In the genomic region with DNA sequence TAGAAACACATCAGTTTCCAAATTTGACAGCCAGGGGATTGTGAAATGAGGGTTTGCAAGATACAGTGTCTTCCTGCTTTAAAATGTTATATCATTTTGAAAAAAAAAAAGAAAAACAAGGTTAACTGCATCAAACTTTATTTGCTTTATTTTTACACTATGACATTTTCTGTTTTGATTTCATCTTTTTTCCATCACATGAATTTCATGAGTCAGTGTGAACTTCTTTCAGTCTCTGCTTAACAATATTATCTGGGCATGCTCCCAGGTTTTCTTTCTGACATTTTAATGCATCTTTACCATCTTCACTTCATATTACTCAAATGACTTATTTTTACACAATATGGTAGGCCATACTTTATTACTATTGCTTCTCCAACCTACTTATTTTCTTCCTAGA, we compare ENCODE assay signal across 8 cellular contexts. TPM values are rescaled to one million over a fixed set of nuclear protein-coding genes. Genes with fewer than 3 reads are reported as not detected.
DNase-seq lines count a peak whose midpoint lies in the region; ATAC-seq and TF ChIP-seq lines count a peak whose summit lies in the region.

No MANE protein-coding gene starts in this region.

- H3K9ac ChIP-seq in Loucy (ENCODE audit: low read depth, low read length, poor library complexity, severe bottlenecking) = peak overlapping the region; percentile 90

- H3K9me2 ChIP-seq in Loucy (replicated peaks; ENCODE audit: low read depth, low read length) = no peaks in the 10 kb centered on the region

- H3K36me3 Mint-ChIP-seq in Calu3 (ENCODE audit: insufficient read depth, unreplicated experiment) = peaks cover 29% of the 10 kb centered on the region
- no peaks in the 10 kb centered on the region for H3K36me3 Mint-ChIP-seq in nephron (ENCODE audit: low read depth)

- intact Hi-C loops in Calu3 (cut with micrococcal nuclease; ENCODE audit: unreplicated experiment) = loop anchor here (5.0 kb wide), 1 partner anchor 75 kb away; no protein-coding TSS in a partner anchor

- CTCF ChIA-PET in Calu3 (lab: Charles Lee) = no interaction called here

- H3K27me3 Mint-ChIP-seq in Calu3 (ENCODE audit: unreplicated experiment) (no peaks in the 10 kb centered on the region), nephron (ENCODE audit: low read depth) (no peaks in the 10 kb centered on the region)

- no peaks in the 10 kb centered on the region for H3K9me3 ChIP-seq in Loucy (ENCODE audit: insufficient read depth, low read depth, low read length)
- no peaks in the 10 kb centered on the region for H3K9me3 ChIP-seq in Peyer's patch

- peak overlapping the region; percentile 74 for H3K4me2 ChIP-seq in Loucy (ENCODE audit: low read depth, low read length, poor library complexity, severe bottlenecking)

- peaks cover 47% of the 10 kb centered on the region for H3K4me1 ChIP-seq in Loucy (ENCODE audit: insufficient read depth, low read length, poor library complexity, severe bottlenecking)
- peaks cover 0 to 14% (median 12%) of the 10 kb centered on the region in 4 donors for H3K4me1 ChIP-seq in Peyer's patch

- no peaks in the 10 kb centered on the region for H3K27me3 ChIP-seq in Loucy (ENCODE audit: insufficient read depth, low read length, poor library complexity, severe bottlenecking)
- H3K27me3 ChIP-seq in Peyer's patch = no peaks in the 10 kb centered on the region

- H2AFZ ChIP-seq in Loucy (ENCODE audit: low read length) = no peak overlapping the region

- no peak for DNase-seq in Calu3
- peak; percentile 76 for DNase-seq in choroid plexus epithelial cell (ENCODE audit: low read depth)
- no peak for DNase-seq in SIG-M5 treated with dmso at 0.1 percent for 504 hours (lab: John Stamatoyannopoulos, UW; ENCODE audit: unreplicated experiment)
- no peak for DNase-seq in Peyer's patch

- peaks cover 68% of the 10 kb centered on the region for H3K79me2 ChIP-seq in Loucy (ENCODE audit: insufficient read depth, low read length)

- BruUV-seq in Calu3 (replicated peaks; lab: Mats Ljungman, UMichigan) = no TSS peak

- ATAC-seq in GM18502 (IDR thresholded peaks at IDR 0.05; ENCODE audit: poor library complexity, unreplicated experiment) (no peak), GM21390 (IDR thresholded peaks at IDR 0.05; ENCODE audit: unreplicated experiment) (no peak)

- peak overlapping the region; percentile 55 for H3K27ac Mint-ChIP-seq in Calu3 (ENCODE audit: unreplicated experiment)
- peak overlapping the region in 1 of 3 experiments; percentile 52 for H3K27ac Mint-ChIP-seq in nephron

- H3K9me3 Mint-ChIP-seq in Calu3 (ENCODE audit: low read depth, unreplicated experiment) (no peaks in the 10 kb centered on the region), nephron (no peaks in the 10 kb centered on the region)

- H3F3A ChIP-seq in Loucy (ENCODE audit: low read depth) = no peaks in the 10 kb centered on the region

- no peak for TF ChIP-seq POLR2A in Peyer's patch (IDR thresholded peaks at IDR 0.05)

- peaks cover 28% of the 10 kb centered on the region for H3K4me1 Mint-ChIP-seq in Calu3 (ENCODE audit: low read depth, unreplicated experiment)
- peaks cover 27% of the 10 kb centered on the region for H3K4me1 Mint-ChIP-seq in nephron

- no peak for TF ChIP-seq CTCF in Calu3 (IDR thresholded peaks at IDR 0.05; ENCODE audit: unreplicated experiment)
- no peak for TF ChIP-seq CTCF in Loucy (conservative IDR thresholded peaks at IDR 0.05; ENCODE audit: low read length)
- no peak for TF ChIP-seq CTCF in choroid plexus epithelial cell (conservative IDR thresholded peaks at IDR 0.05; ENCODE audit: low read depth, low read length)
- TF ChIP-seq CTCF in nephron (IDR thresholded peaks at IDR 0.05; ENCODE audit: unreplicated experiment in 3 of 3) = no peak
- no peak for TF ChIP-seq CTCF in Peyer's patch (IDR thresholded peaks at IDR 0.05)

- peaks cover 14% of the 10 kb centered on the region for H4K20me1 ChIP-seq in Loucy (ENCODE audit: insufficient read depth, low read length, poor library complexity, severe bottlenecking)

- H3K4me3 Mint-ChIP-seq in Calu3 (ENCODE audit: low read depth, unreplicated experiment) (peak overlapping the region; percentile 78), nephron (peak overlapping the region; percentile 40 to 78 (median 71))

- H3K27ac ChIP-seq in Peyer's patch = no peak overlapping the region

- H3K36me3 ChIP-seq in Loucy (ENCODE audit: insufficient read depth, low read length) (no peaks in the 10 kb centered on the region), Peyer's patch (no peaks in the 10 kb centered on the region)

- H3K4me3 ChIP-seq in Loucy (ENCODE audit: low read length, poor library complexity, severe bottlenecking) = peak overlapping the region; percentile 82
- H3K4me3 ChIP-seq in choroid plexus epithelial cell (ENCODE audit: low read depth, low read length) = peak overlapping the region; percentile 15
- peak overlapping the region in 1 of 4 donors; percentile 87 for H3K4me3 ChIP-seq in Peyer's patch

RNA-seq across cellular contexts. Expression of gene NCOA7, which starts 1.9 kb away (rescaled TPM):
- total RNA-seq in Calu3 (2022) (97.1 and 102 TPM in 2 replicates), Peyer's patch (10 to 100 TPM; 15.4 to 80.9 (median 27.7) TPM)

RNA-seq across cellular contexts. Expression of gene HEY2, which starts 43.2 kb away (rescaled TPM):
- total RNA-seq in Calu3 (2022) (0.47 and 0.64 TPM in 2 replicates), Peyer's patch (1 to 10 TPM in 1 of 4 donors, under 1 TPM in 2, not detected in 1; 0.35 to 2.0 (median 0.40) TPM)
